Comparison of ENCODE assay signal across 24 cellular contexts in the genomic region with DNA sequence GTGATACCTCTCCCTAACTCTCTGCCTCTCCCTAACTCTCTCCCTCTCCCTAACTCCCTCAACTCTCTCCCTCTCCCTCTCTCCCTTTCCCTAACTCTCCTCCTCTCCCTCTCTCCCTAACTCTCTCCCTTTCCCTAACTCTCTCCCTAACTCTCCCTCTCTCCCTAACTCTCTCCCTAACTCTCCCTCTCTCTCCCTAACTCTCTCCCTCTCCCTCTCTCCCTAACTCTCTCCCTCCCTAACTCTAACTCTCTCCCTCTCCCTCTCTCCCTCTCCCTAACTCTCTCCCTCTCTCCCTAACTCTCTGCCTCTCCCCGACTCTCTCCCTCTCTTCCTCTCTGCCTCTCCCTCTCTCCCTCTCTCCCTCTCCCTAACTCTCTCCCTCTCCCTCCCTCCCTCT.
"Had no signal": no experiment of that assay in that cellular context is flagged by ENCODE, and none has a peak within 500 bp of the region (broad histone marks: within the 10 kb centered on the region; RNA-seq: fewer than 3 reads in every experiment).

No MANE protein-coding gene starts in this region.

- H3K9me3 ChIP-seq: MG63, SJCRH30, SK-N-SH had no signal

- H3K36me3 Mint-ChIP-seq: activated naive CD4-positive, alpha-beta T cell treated with anti-CD3 and anti-CD28 coated beads, Interleukin-2, amount 10 ng/mL, durations not matched to agents 7 days and 5 days; activated naive CD8-positive, alpha-beta T cell treated with anti-CD3 and anti-CD28 coated beads for 36 hours had no signal

- H3K4me3 ChIP-seq: MG63, Peyer's patch, SJCRH30 had no signal

- DNase-seq: activated CD4-positive, alpha-beta T cell treated with anti-CD3 and anti-CD28 coated beads for 36 hours; activated CD8-positive, alpha-beta memory T cell treated with anti-CD3 and anti-CD28 coated beads, Interleukin-2, amount 50 U/mL, for 4 hours; activated CD8-positive, alpha-beta T cell treated with anti-CD3 and anti-CD28 coated beads for 36 hours; activated gamma-delta T cell treated with Interleukin-2 at 50 U/mL for 16 hours; activated naive CD4-positive, alpha-beta T cell treated with anti-CD3 and anti-CD28 coated beads, Interleukin-2, amount 10 ng/mL, durations not matched to agents 7 days and 5 days; activated naive CD8-positive, alpha-beta T cell treated with anti-CD3 and anti-CD28 coated beads for 36 hours; activated T-cell treated with anti-CD3 and anti-CD28 coated beads, Interleukin-2, amount 50 U/mL, for 72 hours; caudate nucleus; MG63; MV-4-11; NCI-H1105; NCI-H1436 treated with DMSO at 0.1 percent for 48 hours; NCI-H187; NCI-H2081 treated with DMSO at 0.1 percent for 48 hours; NCI-H446; NCI-H524; Peyer's patch; Right ventricle myocardium superior; SJCRH30; SK-N-SH; T-helper 1 cell; WERI-Rb-1 had no signal

- H3K4me1 ChIP-seq: SJCRH30 had no signal

- H3K9me2 ChIP-seq: SK-N-SH had no signal

- H3K27ac ChIP-seq: RWPE1, SJCRH30, WERI-Rb-1 had no signal

- H3K36me3 ChIP-seq: MG63, Peyer's patch, SJCRH30, WERI-Rb-1 had no signal

- ATAC-seq: activated CD4-positive, alpha-beta T cell treated with anti-CD3 and anti-CD28 coated beads for 36 hours; activated CD8-positive, alpha-beta T cell treated with anti-CD3 and anti-CD28 coated beads for 36 hours; activated T-cell treated with anti-CD3 and anti-CD28 coated beads, Interleukin-2, amount 50 U/mL, for 72 hours had no signal

- H3K4me3 Mint-ChIP-seq: activated CD8-positive, alpha-beta T cell treated with anti-CD3 and anti-CD28 coated beads for 36 hours; activated naive CD8-positive, alpha-beta T cell treated with anti-CD3 and anti-CD28 coated beads for 36 hours had no signal

- H3K4me2 ChIP-seq: SK-N-SH had no signal

- H3K9ac ChIP-seq: SK-N-SH had no signal

- H3K27ac Mint-ChIP-seq: activated CD4-positive, alpha-beta T cell treated with anti-CD3 and anti-CD28 coated beads for 36 hours; activated CD8-positive, alpha-beta T cell treated with anti-CD3 and anti-CD28 coated beads for 36 hours; activated naive CD4-positive, alpha-beta T cell treated with anti-CD3 and anti-CD28 coated beads, Interleukin-2, amount 10 ng/mL, durations not matched to agents 7 days and 5 days; activated naive CD8-positive, alpha-beta T cell treated with anti-CD3 and anti-CD28 coated beads for 36 hours; activated T-cell treated with anti-CD3 and anti-CD28 coated beads, Interleukin-2, amount 50 U/mL, for 72 hours; activated T-helper 2 cell treated with anti-CD3 and anti-CD28 coated beads, Interferon-gamma antibody, Interleukin-2, Interleukin-4, amounts not matched to agents 10 μg/mL and 5 μg/mL and 100 μg/mL, durations not matched to agents 14 hours and 24 hours and 36 hours had no signal

- H3K27me3 ChIP-seq: MG63, Peyer's patch, SJCRH30 had no signal
